Comparison of ENCODE assay signal across 1 cellular context in genomic region chr17:74528491-74529199, GRCh38.
TF ChIP-seq lines count a peak whose summit lies in the region.

No MANE protein-coding gene starts in this region.

TF ChIP-seq in GM12878, 131 proteins besides CTCF, POLR2A, EP300 and RAD21 (continues in another document):
- TF ChIP-seq ETV6 (conservative IDR thresholded peaks at IDR 0.05 in 1 of 2, IDR thresholded peaks at IDR 0.05 in 1 of 2; ENCODE audit: borderline replicate concordance in 1 of 2, low read depth in 1 of 2) (no peak), POU2F2 (IDR thresholded peaks at IDR 0.05; ENCODE audit: borderline replicate concordance, low read depth, low read length) (0 out of 3 replicates have a peak, but pooled peaks have one; percentile 11), SKIL (IDR thresholded peaks at IDR 0.05; ENCODE audit: low read depth, poor library complexity, severe bottlenecking) (no peak), MTA3 (IDR thresholded peaks at IDR 0.05; ENCODE audit: borderline replicate concordance, low read length) (no peak), BRCA1 (IDR thresholded peaks at IDR 0.05; ENCODE audit: low read depth, low read length) (no peak), BACH1 (IDR thresholded peaks at IDR 0.05; ENCODE audit: borderline replicate concordance) (no peak), NFXL1 (IDR thresholded peaks at IDR 0.05; ENCODE audit: borderline replicate concordance) (no peak), BCL11A (IDR thresholded peaks at IDR 0.05; ENCODE audit: low read depth, low read length) (peak; percentile 77), CREM (IDR thresholded peaks at IDR 0.05; ENCODE audit: low read depth) (peak; percentile 51; the same call in 1 of the 2 replicates), E4F1 (IDR thresholded peaks at IDR 0.05; ENCODE audit: borderline replicate concordance, partially characterized antibody) (no peak), IKZF2 (IDR thresholded peaks at IDR 0.05) (peak; percentile 92 to 95), ZNF384 (IDR thresholded peaks at IDR 0.05; ENCODE audit: borderline replicate concordance, low read depth, low read length) (peak; percentile 89), USF1 (IDR thresholded peaks at IDR 0.05; ENCODE audit: borderline replicate concordance, extremely low read length, insufficient read depth, low read depth, low read length) (no peak), BHLHE40 (IDR thresholded peaks at IDR 0.05; ENCODE audit: borderline replicate concordance in 1 of 2, low read depth in 2 of 2, low read length in 1 of 2) (peak; percentile 23 to 53; a peak in 2 of 4 replicates), MEF2B (IDR thresholded peaks at IDR 0.05; ENCODE audit: partially characterized antibody, poor library complexity, severe bottlenecking) (no peak), ATF7 (IDR thresholded peaks at IDR 0.05; ENCODE audit: low read depth) (peak; percentile 96), IRF4 (IDR thresholded peaks at IDR 0.05; ENCODE audit: low read depth, low read length) (peak; percentile 68; the same call in 1 of the 2 replicates), NR2F1 (conservative IDR thresholded peaks at IDR 0.05) (peak; percentile 72), NBN (IDR thresholded peaks at IDR 0.05) (peak; percentile 92), ATF2 (IDR thresholded peaks at IDR 0.05; ENCODE audit: low read length) (peak; percentile 74), SRF (IDR thresholded peaks at IDR 0.05; ENCODE audit: low read depth in 2 of 2, low read length in 2 of 2) (0 out of 4 replicates have a peak, but pooled peaks of 1 of the 2 experiments have one; percentile 19), MAX (IDR thresholded peaks at IDR 0.05; ENCODE audit: low read depth, low read length) (no peak), RCOR1 (conservative IDR thresholded peaks at IDR 0.05; ENCODE audit: low read depth, low read length) (no peak), MEF2A (IDR thresholded peaks at IDR 0.05; ENCODE audit: insufficient read depth, low read depth, low read length) (no peak), IRF3 (IDR thresholded peaks at IDR 0.05) (no peak), MLLT1 (IDR thresholded peaks at IDR 0.05) (peak; percentile 74), DPF2 (IDR thresholded peaks at IDR 0.05) (peak; percentile 83; the same call in 1 of the 2 replicates), ZNF207 (IDR thresholded peaks at IDR 0.05; ENCODE audit: borderline replicate concordance) (peak; percentile 55; the same call in 1 of the 2 replicates), ZBED1 (IDR thresholded peaks at IDR 0.05; ENCODE audit: borderline replicate concordance) (no peak), EZH2 (IDR thresholded peaks at IDR 0.05; ENCODE audit: borderline replicate concordance, control insufficient read depth, low read depth, low read length) (no peak), EED (IDR thresholded peaks at IDR 0.05; ENCODE audit: low read depth) (peak; percentile 64; the same call in 1 of the 2 replicates), TBL1XR1 (IDR thresholded peaks at IDR 0.05; ENCODE audit: low read depth, low read length) (no peak), SPI1 (IDR thresholded peaks at IDR 0.05; ENCODE audit: borderline replicate concordance, insufficient read depth, low read depth, low read length) (peak; percentile 92), HDGF (IDR thresholded peaks at IDR 0.05) (peak; percentile 58; the same call in 1 of the 2 replicates), HDAC2 (IDR thresholded peaks at IDR 0.05) (no peak), E2F8 (IDR thresholded peaks at IDR 0.05; ENCODE audit: low read depth, partially characterized antibody) (peak; percentile 30), ZNF274 (IDR thresholded peaks at IDR 0.05; ENCODE audit: insufficient read depth, insufficient read length) (no peak), STAT1 (conservative IDR thresholded peaks at IDR 0.05) (no peak), RUNX3 (IDR thresholded peaks at IDR 0.05; ENCODE audit: low read length) (peak; percentile 62), PKNOX1 (IDR thresholded peaks at IDR 0.05) (peak; percentile 37; the same call in 1 of the 2 replicates), NFIC (IDR thresholded peaks at IDR 0.05; ENCODE audit: low read depth, low read length) (peak; percentile 58; the same call in 1 of the 2 replicates), HSF1 (IDR thresholded peaks at IDR 0.05; ENCODE audit: low read depth, low read length) (no peak), RELB (IDR thresholded peaks at IDR 0.05; ENCODE audit: low read depth) (peak; percentile 88; the same call in 1 of the 2 replicates), MXI1 (IDR thresholded peaks at IDR 0.05; ENCODE audit: low read depth, low read length) (no peak), WRNIP1 (IDR thresholded peaks at IDR 0.05; ENCODE audit: borderline replicate concordance, low read depth, low read length) (no peak), ZSCAN29 (IDR thresholded peaks at IDR 0.05) (no peak), PAX5 (IDR thresholded peaks at IDR 0.05; ENCODE audit: borderline replicate concordance, low read depth, low read length) (peak; percentile 58; the same call in 1 of the 2 replicates), GATAD2B (conservative IDR thresholded peaks at IDR 0.05; ENCODE audit: low read depth) (0 out of 2 replicates have a peak, but pooled peaks have one; percentile 51), CREB1 (IDR thresholded peaks at IDR 0.05; ENCODE audit: low read depth) (peak; percentile 67)
